Comparison of ENCODE assay signal across 11 cellular contexts in the genomic region with DNA sequence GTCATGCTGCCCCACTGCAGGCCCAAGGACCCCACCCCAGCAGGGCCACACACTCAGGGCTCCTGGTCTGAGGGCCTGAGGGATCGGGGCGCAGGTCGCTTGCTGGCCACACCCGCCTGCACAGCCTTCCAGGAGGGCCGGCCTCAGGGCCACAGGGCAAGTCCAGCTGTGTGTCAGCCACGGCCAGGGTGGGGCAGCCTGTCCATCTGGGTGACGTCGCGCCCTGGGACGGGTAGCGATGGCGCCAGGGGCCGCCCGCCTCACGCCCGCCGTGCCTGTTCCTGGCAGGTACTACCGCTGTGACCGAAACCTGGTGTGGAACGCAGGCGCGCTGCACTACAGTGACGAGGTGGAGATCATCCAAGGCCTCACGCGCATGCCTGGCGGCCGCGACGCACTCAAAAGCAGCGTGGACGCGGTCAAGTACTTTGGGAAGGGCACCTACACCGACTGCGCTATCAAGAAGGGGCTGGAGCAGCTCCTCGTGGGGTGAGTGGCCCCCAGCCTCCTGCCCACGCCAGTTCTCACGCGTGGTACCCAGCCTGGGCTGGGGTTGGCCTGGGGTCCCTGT. TPM values are rescaled to one million over a fixed set of nuclear protein-coding genes. Genes with fewer than 3 reads are reported as not detected.
DNase-seq lines count a peak whose midpoint lies in the region; ATAC-seq and TF ChIP-seq lines count a peak whose summit lies in the region.
"Had no signal": no experiment of that assay in that cellular context is flagged by ENCODE, and none has a peak within 500 bp of the region (broad histone marks: within the 10 kb centered on the region; RNA-seq: fewer than 3 reads in every experiment).

No MANE protein-coding gene starts in this region.

- peak; percentile 31 for DNase-seq in activated naive CD8-positive, alpha-beta T cell treated with anti-CD3 and anti-CD28 coated beads, Interleukin-2, amount 10 ng/mL, durations not matched to agents 7 days and 5 days
- no peak for DNase-seq in activated naive CD8-positive, alpha-beta T cell treated with anti-CD3 and anti-CD28 coated beads for 36 hours
- DNase-seq in cardiac fibroblast (ENCODE audit: low read depth in 2 of 2) (no peak), mesothelial cell of epicardium (ENCODE audit: low spot score in 2 of 2, unreplicated experiment in 2 of 2) (no peak), uterus (peak; percentile 61 to 71), RWPE1 (ENCODE audit: low spot score) (no peak), mesenteric fat pad (ENCODE audit: low spot score) (no peak)
- DNase-seq in stimulated activated effector memory CD8-positive, alpha-beta T cell treated with anti-CD3 and anti-CD28 coated beads, Interleukin-12 subunit alpha, Interleukin-12 subunit beta, amount 100 ng/mL, for 72 hours (ENCODE audit: low spot score in 2 of 2), result no peak
- DNase-seq: NCI-H774 had no signal

- H3K27me3 Mint-ChIP-seq in activated naive CD8-positive, alpha-beta T cell treated with anti-CD3 and anti-CD28 coated beads, Interleukin-2, amount 10 ng/mL, durations not matched to agents 7 days and 5 days, result peaks cover 9% of the 10 kb centered on the region
- H3K27me3 Mint-ChIP-seq in activated naive CD8-positive, alpha-beta T cell treated with anti-CD3 and anti-CD28 coated beads for 36 hours, result no peaks in the 10 kb centered on the region
- H3K27me3 Mint-ChIP-seq in mesothelial cell of epicardium (ENCODE audit: low read depth), result peaks cover 19% of the 10 kb centered on the region
- H3K27me3 Mint-ChIP-seq: activated naive CD4-positive, alpha-beta T cell treated with anti-CD3 and anti-CD28 coated beads, Interleukin-2, amount 50 U/mL, for 24 hours; CD4-positive, alpha-beta T cell had no signal

- H3K36me3 Mint-ChIP-seq in activated naive CD8-positive, alpha-beta T cell treated with anti-CD3 and anti-CD28 coated beads, Interleukin-2, amount 10 ng/mL, durations not matched to agents 7 days and 5 days, result no peaks in the 10 kb centered on the region
- H3K36me3 Mint-ChIP-seq in activated naive CD8-positive, alpha-beta T cell treated with anti-CD3 and anti-CD28 coated beads for 36 hours, result peaks cover 3% of the 10 kb centered on the region
- peaks cover 11% of the 10 kb centered on the region for H3K36me3 Mint-ChIP-seq in mesothelial cell of epicardium
- no peaks in the 10 kb centered on the region for H3K36me3 Mint-ChIP-seq in stimulated activated effector memory CD8-positive, alpha-beta T cell treated with anti-CD3 and anti-CD28 coated beads, Interleukin-12 subunit alpha, Interleukin-12 subunit beta, amount 100 ng/mL, for 72 hours

- H3K36me3 ChIP-seq in uterus, result no peaks in the 10 kb centered on the region

- intact Hi-C loops in uterus (cut with DNase I; ENCODE audit: low total_unique reads), result loop anchor here (5.0 kb wide), 1 partner anchor 68 kb away; no protein-coding TSS in a partner anchor

- no peaks in the 10 kb centered on the region for H3K9me3 Mint-ChIP-seq in activated naive CD8-positive, alpha-beta T cell treated with anti-CD3 and anti-CD28 coated beads, Interleukin-2, amount 10 ng/mL, durations not matched to agents 7 days and 5 days
- H3K9me3 Mint-ChIP-seq in activated naive CD8-positive, alpha-beta T cell treated with anti-CD3 and anti-CD28 coated beads for 36 hours, result no peaks in the 10 kb centered on the region
- H3K9me3 Mint-ChIP-seq in mesothelial cell of epicardium, result no peaks in the 10 kb centered on the region
- peaks cover 3% of the 10 kb centered on the region for H3K9me3 Mint-ChIP-seq in stimulated activated effector memory CD8-positive, alpha-beta T cell treated with anti-CD3 and anti-CD28 coated beads, Interleukin-12 subunit alpha, Interleukin-12 subunit beta, amount 100 ng/mL, for 72 hours
- H3K9me3 Mint-ChIP-seq: activated naive CD4-positive, alpha-beta T cell treated with anti-CD3 and anti-CD28 coated beads, Interleukin-2, amount 50 U/mL, for 24 hours; CD4-positive, alpha-beta T cell had no signal

- POLR2A ChIA-PET in activated naive CD8-positive, alpha-beta T cell treated with anti-CD3 and anti-CD28 coated beads, Interleukin-2, amount 10 ng/mL, durations not matched to agents 7 days and 5 days (lab: Charles Lee), result no interaction called here
- POLR2A ChIA-PET in RWPE1 (lab: Yijun Ruan, JAX; ENCODE audit: low non-redundant PET), result no interaction called here

- H3K9me3 ChIP-seq in uterus, result no peaks in the 10 kb centered on the region

- H3K4me1 Mint-ChIP-seq in activated naive CD8-positive, alpha-beta T cell treated with anti-CD3 and anti-CD28 coated beads, Interleukin-2, amount 10 ng/mL, durations not matched to agents 7 days and 5 days, result no peaks in the 10 kb centered on the region
- H3K4me1 Mint-ChIP-seq in activated naive CD8-positive, alpha-beta T cell treated with anti-CD3 and anti-CD28 coated beads for 36 hours, result peaks cover 5% of the 10 kb centered on the region
- peaks cover 10% of the 10 kb centered on the region for H3K4me1 Mint-ChIP-seq in mesothelial cell of epicardium
- H3K4me1 Mint-ChIP-seq in stimulated activated effector memory CD8-positive, alpha-beta T cell treated with anti-CD3 and anti-CD28 coated beads, Interleukin-12 subunit alpha, Interleukin-12 subunit beta, amount 100 ng/mL, for 72 hours, result peaks cover 16% of the 10 kb centered on the region

- no peaks in the 10 kb centered on the region for H3K27me3 ChIP-seq in uterus

- CTCF ChIA-PET in RWPE1 (lab: Yijun Ruan, JAX), result no interaction called here

- H3K27ac ChIP-seq in uterus (peak overlapping the region; percentile 90 to 96), RWPE1 (no peak overlapping the region)

- peak overlapping the region; percentile 87 to 97 for H3K4me3 ChIP-seq in cardiac fibroblast (replicated peaks in 1 of 2; ENCODE audit: low read depth in 2 of 2, low read length in 2 of 2)
- peak overlapping the region; percentile 71 to 92 for H3K4me3 ChIP-seq in uterus

- no peak for ATAC-seq in activated naive CD8-positive, alpha-beta T cell treated with anti-CD3 and anti-CD28 coated beads, Interleukin-2, amount 10 ng/mL, durations not matched to agents 7 days and 5 days (ENCODE audit: low read depth)
- no peak for ATAC-seq in stimulated activated effector memory CD8-positive, alpha-beta T cell treated with anti-CD3 and anti-CD28 coated beads, Interleukin-12 subunit alpha, Interleukin-12 subunit beta, amount 100 ng/mL, for 72 hours

- peaks cover 0 to 12% of the 10 kb centered on the region in 2 donors for H3K4me1 ChIP-seq in uterus

- H3K27ac Mint-ChIP-seq in activated naive CD8-positive, alpha-beta T cell treated with anti-CD3 and anti-CD28 coated beads, Interleukin-2, amount 10 ng/mL, durations not matched to agents 7 days and 5 days, result no peak overlapping the region
- no peak overlapping the region for H3K27ac Mint-ChIP-seq in activated naive CD8-positive, alpha-beta T cell treated with anti-CD3 and anti-CD28 coated beads for 36 hours
- no peak overlapping the region for H3K27ac Mint-ChIP-seq in mesothelial cell of epicardium
- no peak overlapping the region for H3K27ac Mint-ChIP-seq in stimulated activated effector memory CD8-positive, alpha-beta T cell treated with anti-CD3 and anti-CD28 coated beads, Interleukin-12 subunit alpha, Interleukin-12 subunit beta, amount 100 ng/mL, for 72 hours
- H3K27ac Mint-ChIP-seq: CD4-positive, alpha-beta T cell had no signal

- H3K4me3 Mint-ChIP-seq in activated naive CD8-positive, alpha-beta T cell treated with anti-CD3 and anti-CD28 coated beads, Interleukin-2, amount 10 ng/mL, durations not matched to agents 7 days and 5 days, result no peak overlapping the region
- no peak overlapping the region for H3K4me3 Mint-ChIP-seq in activated naive CD8-positive, alpha-beta T cell treated with anti-CD3 and anti-CD28 coated beads for 36 hours
- H3K4me3 Mint-ChIP-seq in mesothelial cell of epicardium, result peak overlapping the region; percentile 44
- no peak overlapping the region for H3K4me3 Mint-ChIP-seq in stimulated activated effector memory CD8-positive, alpha-beta T cell treated with anti-CD3 and anti-CD28 coated beads, Interleukin-12 subunit alpha, Interleukin-12 subunit beta, amount 100 ng/mL, for 72 hours
- H3K4me3 Mint-ChIP-seq: activated naive CD4-positive, alpha-beta T cell treated with anti-CD3 and anti-CD28 coated beads, Interleukin-2, amount 50 U/mL, for 24 hours had no signal

- TF ChIP-seq POLR2A in uterus (IDR thresholded peaks at IDR 0.05), result no peak

- no peak for TF ChIP-seq CTCF in cardiac fibroblast (IDR thresholded peaks at IDR 0.05; ENCODE audit: low read depth, low read length)
- no peak for TF ChIP-seq CTCF in mesothelial cell of epicardium (IDR thresholded peaks at IDR 0.05; ENCODE audit: unreplicated experiment)
- no peak for TF ChIP-seq CTCF in uterus (IDR thresholded peaks at IDR 0.05)
- no peak for TF ChIP-seq CTCF in RWPE1 (conservative IDR thresholded peaks at IDR 0.05; ENCODE audit: low read depth)

RNA-seq across cellular contexts. Expression of gene COL6A1, which starts 2.5 kb away (rescaled TPM):
- total RNA-seq in activated naive CD8-positive, alpha-beta T cell treated with anti-CD3 and anti-CD28 coated beads, Interleukin-2, amount 10 ng/mL, durations not matched to agents 7 days and 5 days, result 1 to 10 TPM; 3.5 to 3.8 TPM
- total RNA-seq in activated naive CD8-positive, alpha-beta T cell treated with anti-CD3 and anti-CD28 coated beads for 36 hours, result 1 to 10 TPM; 4.3 to 5.2 TPM
- total RNA-seq in mesothelial cell of epicardium, result 539 to 636 TPM (median 611 TPM) in 3 replicates
- total RNA-seq in uterus, result 1,000 to 10,000 TPM in 1 of 4 donors, 100 to 1,000 TPM in 3; 621 to 1,160 (median 804) TPM
- total RNA-seq in mesenteric fat pad, result 521 TPM

Comparison
In these comparisons a context has a peak if more than half of its experiments do, and no peak if none do; other contexts are left out.
1. DNase-seq: peak in activated naive CD8-positive, alpha-beta T cell treated with anti-CD3 and anti-CD28 coated beads, Interleukin-2, amount 10 ng/mL, durations not matched to agents 7 days and 5 days (single experiment) and uterus (2 of 2); none in activated naive CD8-positive, alpha-beta T cell treated with anti-CD3 and anti-CD28 coated beads for 36 hours (single experiment), cardiac fibroblast (0 of 2), mesothelial cell of epicardium (0 of 2), stimulated activated effector memory CD8-positive, alpha-beta T cell treated with anti-CD3 and anti-CD28 coated beads, Interleukin-12 subunit alpha, Interleukin-12 subunit beta, amount 100 ng/mL, for 72 hours (0 of 2), RWPE1 (single experiment) and mesenteric fat pad (single experiment).
2. RNA of gene COL6A1, which starts 2.5 kb away (total RNA-seq): 621 to 1,160 TPM in uterus, 539 to 636 TPM in mesothelial cell of epicardium and 521 TPM in mesenteric fat pad (single experiment); 4.3 to 5.2 TPM in activated naive CD8-positive, alpha-beta T cell treated with anti-CD3 and anti-CD28 coated beads for 36 hours and 3.5 to 3.8 TPM in activated naive CD8-positive, alpha-beta T cell treated with anti-CD3 and anti-CD28 coated beads, Interleukin-2, amount 10 ng/mL, durations not matched to agents 7 days and 5 days; every median in the first group is over 10 times any median in the second.